8 cellular contexts compared by ENCODE assay signal in genomic region chr15:60520825-60521368, GRCh38. TPM values are rescaled to one million over a fixed set of nuclear protein-coding genes. Genes with fewer than 3 reads are reported as not detected.
DNase-seq lines count a peak whose midpoint lies in the region; ATAC-seq and TF ChIP-seq lines count a peak whose summit lies in the region.

No MANE protein-coding gene starts in this region.

- no peak overlapping the region for H3K27ac ChIP-seq in naive thymus-derived CD4-positive, alpha-beta T cell (ENCODE audit: low read depth, low read length)

- no peaks in the 10 kb centered on the region for H3K36me3 ChIP-seq in naive thymus-derived CD4-positive, alpha-beta T cell (ENCODE audit: control insufficient read depth in 2 of 3, insufficient read depth in 3 of 3, low read length in 3 of 3)

- POLR2A ChIA-PET in naive thymus-derived CD4-positive, alpha-beta T cell (lab: Charles Lee), result interaction anchor here (0.6 to 2.8 kb wide), 9 partner anchors 9 to 342 kb away, joined by 3 to 12 read pairs (median 3); no protein-coding TSS in a partner anchor

- peaks cover 5 to 35% (median 22%) of the 10 kb centered on the region in 5 donors for H3K36me3 Mint-ChIP-seq in naive thymus-derived CD4-positive, alpha-beta T cell

- H3K4me1 Mint-ChIP-seq in naive thymus-derived CD4-positive, alpha-beta T cell, result peaks cover 36 to 64% (median 63%) of the 10 kb centered on the region in 7 donors

- H3K9me3 ChIP-seq in naive thymus-derived CD4-positive, alpha-beta T cell (ENCODE audit: control insufficient read depth in 2 of 3, low read length in 3 of 3), result no peaks in the 10 kb centered on the region

- H3K4me3 Mint-ChIP-seq in naive thymus-derived CD4-positive, alpha-beta T cell, result peak overlapping the region in 2 of 10 donors; percentile 1 to 25

- CTCF ChIA-PET in naive thymus-derived CD4-positive, alpha-beta T cell (lab: Charles Lee), result interaction anchor here (0.6 to 4.1 kb wide), 42 partner anchors 9 to 526 kb away, joined by 3 to 27 read pairs (median 5); no protein-coding TSS in a partner anchor

- DNase-seq in NOMO-1 treated with DMSO at 0.1 percent for 48 hours (lab: John Stamatoyannopoulos, UW; ENCODE audit: unreplicated experiment) (peak; percentile 51), epidermal melanocyte (ENCODE audit: insufficient read length, low spot score) (peak; percentile 21)
- DNase-seq in activated CD8-positive, alpha-beta memory T cell treated with anti-CD3 and anti-CD28 coated beads for 48 hours (ENCODE audit: low read depth in 2 of 3, low spot score in 2 of 3), result peak; percentile 46 to 70 (median 47)
- peak; percentile 50 to 75 (median 67) for DNase-seq in naive thymus-derived CD4-positive, alpha-beta T cell
- peak; percentile 51 to 73 (median 62) for DNase-seq in stimulated activated naive CD4-positive, alpha-beta T cell (lab: John Stamatoyannopoulos, UW)

- intact Hi-C loops in naive thymus-derived CD4-positive, alpha-beta T cell (cut with micrococcal nuclease), result loop anchor here (1.0 to 5.0 kb wide), 8 partner anchors 13 to 1311 kb away; partner anchors contain the start of gene ICE2 (in 1 of the 2)

- no peak overlapping the region for H3K4me3 ChIP-seq in naive thymus-derived CD4-positive, alpha-beta T cell (ENCODE audit: low read length)

- ATAC-seq in HG03354 (IDR thresholded peaks at IDR 0.05; ENCODE audit: poor library complexity, severe bottlenecking, unreplicated experiment) (peak; percentile 78), HG02870 (IDR thresholded peaks at IDR 0.05; ENCODE audit: unreplicated experiment) (no peak)
- peak; percentile 94 for ATAC-seq in naive thymus-derived CD4-positive, alpha-beta T cell

- H3K27me3 ChIP-seq in naive thymus-derived CD4-positive, alpha-beta T cell (ENCODE audit: control insufficient read depth in 2 of 2, insufficient read depth in 2 of 2, low read length in 2 of 2), result no peaks in the 10 kb centered on the region

- H3K9me3 Mint-ChIP-seq in naive thymus-derived CD4-positive, alpha-beta T cell, result no peaks in the 10 kb centered on the region

- no peaks in the 10 kb centered on the region for H3K27me3 Mint-ChIP-seq in naive thymus-derived CD4-positive, alpha-beta T cell

- peak overlapping the region; percentile 1 to 85 (median 59) for H3K27ac Mint-ChIP-seq in naive thymus-derived CD4-positive, alpha-beta T cell

- TF ChIP-seq CTCF in GM12801 (IDR thresholded peaks at IDR 0.05; ENCODE audit: extremely low read depth, insufficient read length), result peak; percentile 86

- H3K4me1 ChIP-seq in naive thymus-derived CD4-positive, alpha-beta T cell (ENCODE audit: control insufficient read depth in 2 of 2, insufficient read depth in 2 of 2, low read length in 2 of 2), result peaks cover 7 to 13% of the 10 kb centered on the region in 2 donors

RNA-seq across cellular contexts. Expression of gene ICE2, which starts 42.0 kb away (rescaled TPM):
- total RNA-seq in naive thymus-derived CD4-positive, alpha-beta T cell, result 10 to 100 TPM; 44.8 to 70.9 (median 68.0) TPM
- polyA plus RNA-seq in naive thymus-derived CD4-positive, alpha-beta T cell, result 10 to 100 TPM; 45.6 to 54.7 TPM
